ENCODE assay signal across 9 cellular contexts in the genomic region with DNA sequence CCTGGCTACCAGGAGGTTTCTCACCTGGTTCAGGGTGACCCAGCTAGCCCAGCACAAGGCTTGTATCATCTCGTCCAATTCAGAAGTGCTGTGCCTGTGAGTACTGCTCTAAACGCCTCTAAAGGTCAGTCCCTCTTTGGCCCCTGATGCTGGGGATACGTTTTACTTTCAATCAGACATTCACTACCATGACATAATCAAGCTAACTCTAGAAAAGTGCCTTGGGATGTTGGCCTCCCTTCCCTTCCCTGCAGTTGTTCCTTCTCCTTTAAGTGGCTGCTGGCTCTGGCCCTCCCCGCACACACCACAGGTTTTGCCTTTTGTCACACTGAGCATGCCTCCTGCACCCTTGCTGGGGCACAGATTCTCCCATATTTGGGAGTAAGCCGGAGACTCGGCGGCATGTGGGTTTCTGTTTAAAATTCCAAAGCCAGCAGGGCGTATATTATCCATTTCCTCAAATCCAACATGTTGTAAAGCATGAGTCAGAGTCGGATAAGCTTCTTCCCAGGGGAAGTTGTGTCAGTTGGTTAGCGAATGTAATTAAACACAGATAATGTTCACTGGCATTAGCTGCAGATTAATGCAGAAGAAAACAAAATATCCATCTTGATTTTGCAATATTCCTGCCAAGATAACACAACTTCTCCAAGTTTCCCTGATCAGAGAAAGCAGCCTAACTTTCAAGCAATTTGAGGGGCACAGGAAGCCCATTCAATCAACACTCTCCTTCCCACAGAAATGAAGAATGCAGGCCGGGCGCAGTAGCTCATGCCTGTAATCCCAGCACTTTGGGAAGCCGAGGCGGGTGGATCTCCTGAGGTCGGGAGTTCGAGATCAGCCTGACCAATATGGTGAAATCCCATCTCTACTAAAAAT. TPM values are rescaled to one million over a fixed set of nuclear protein-coding genes. Genes with fewer than 3 reads are reported as not detected.
A peak's percentile ranks its signal among the peaks of the same experiment; 100 is the strongest.
DNase-seq lines count a peak whose midpoint lies in the region; ATAC-seq, FAIRE-seq and TF ChIP-seq lines count a peak whose summit lies in the region.
"Had no signal": no experiment of that assay in that cellular context is flagged by ENCODE, and none has a peak within 500 bp of the region (broad histone marks: within the 10 kb centered on the region; RNA-seq: fewer than 3 reads in every experiment).

No MANE protein-coding gene starts in this region.

- H3K36me3 Mint-ChIP-seq in WTC11, result no peaks in the 10 kb centered on the region
- no peaks in the 10 kb centered on the region for H3K36me3 Mint-ChIP-seq in CD8-positive, alpha-beta memory T cell
- no peaks in the 10 kb centered on the region for H3K36me3 Mint-ChIP-seq in CD4-positive, alpha-beta memory T cell

- no peak overlapping the region for H3K4me3 ChIP-seq in cardiac muscle cell
- no peak overlapping the region for H3K4me3 ChIP-seq in CD8-positive, alpha-beta memory T cell (ENCODE audit: low read length)
- no peak overlapping the region for H3K4me3 ChIP-seq in CD4-positive, alpha-beta memory T cell (ENCODE audit: low read length in 2 of 2)

- no peaks in the 10 kb centered on the region for H3K27me3 Mint-ChIP-seq in WTC11 (ENCODE audit: low read depth)
- no peaks in the 10 kb centered on the region for H3K27me3 Mint-ChIP-seq in CD8-positive, alpha-beta memory T cell
- no peaks in the 10 kb centered on the region for H3K27me3 Mint-ChIP-seq in CD4-positive, alpha-beta memory T cell

- H3K4me1 ChIP-seq in cardiac muscle cell (ENCODE audit: low read depth), result peaks cover 26% of the 10 kb centered on the region
- H3K4me1 ChIP-seq in CD8-positive, alpha-beta memory T cell (ENCODE audit: insufficient read depth, low read length), result peaks cover 12% of the 10 kb centered on the region
- peaks cover 4% of the 10 kb centered on the region for H3K4me1 ChIP-seq in CD4-positive, alpha-beta memory T cell (ENCODE audit: insufficient read depth, low read length)

- POLR2A ChIA-PET in WTC11 (lab: Charles Lee), result interaction anchor here (0.6 to 6.8 kb wide), 8 partner anchors 10 to 62 kb away, joined by 3 to 140 read pairs (median 5); partner anchors contain the start of gene VCL
- POLR2A ChIA-PET in CD8-positive, alpha-beta memory T cell (lab: Charles Lee), result no interaction called here
- POLR2A ChIA-PET in CD4-positive, alpha-beta memory T cell (lab: Charles Lee; ENCODE audit: partially characterized antibody), result interaction anchor here (0.8 to 4.2 kb wide), 2 partner anchors 9 to 26 kb away, joined by 3 to 18 read pairs; no protein-coding TSS in a partner anchor

- H3K9me3 ChIP-seq in cardiac muscle cell (ENCODE audit: low read depth), result no peaks in the 10 kb centered on the region
- H3K9me3 ChIP-seq in CD8-positive, alpha-beta memory T cell (ENCODE audit: low read length), result no peaks in the 10 kb centered on the region
- no peaks in the 10 kb centered on the region for H3K9me3 ChIP-seq in CD4-positive, alpha-beta memory T cell (ENCODE audit: control insufficient read depth in 1 of 2, low read length in 2 of 2)

- intact Hi-C loops in CD4-positive, alpha-beta memory T cell (cut with micrococcal nuclease), result no loop called here

- no peak for TF ChIP-seq CTCF in WTC11 (IDR thresholded peaks at IDR 0.05)
- TF ChIP-seq CTCF in cardiac muscle cell (IDR thresholded peaks at IDR 0.05; ENCODE audit: low read depth, low read length), result no peak

- H3K4me1 Mint-ChIP-seq in WTC11, result peaks cover 69% of the 10 kb centered on the region
- peaks cover 19 to 29% (median 22%) of the 10 kb centered on the region in 3 donors for H3K4me1 Mint-ChIP-seq in CD8-positive, alpha-beta memory T cell
- H3K4me1 Mint-ChIP-seq in CD4-positive, alpha-beta memory T cell, result peaks cover 3 to 17% (median 12%) of the 10 kb centered on the region in 4 donors

- CTCF ChIA-PET in WTC11 (lab: Charles Lee), result interaction anchor here (0.8 to 5.3 kb wide), 10 partner anchors 9 to 80 kb away, joined by 3 to 33 read pairs (median 5); partner anchors contain the start of gene VCL
- CTCF ChIA-PET in CD8-positive, alpha-beta memory T cell (lab: Charles Lee), result interaction anchor here (1.5 to 2.9 kb wide), 2 partner anchors 9 to 86 kb away, joined by 4 to 10 read pairs; no protein-coding TSS in a partner anchor
- CTCF ChIA-PET in CD4-positive, alpha-beta memory T cell (lab: Charles Lee; ENCODE audit: partially characterized antibody), result interaction anchor here (0.9 to 2.1 kb wide), 3 partner anchors 9 to 80 kb away, joined by 3 to 8 read pairs (median 6); no protein-coding TSS in a partner anchor

- peak overlapping the region; percentile 100 for H3K27ac ChIP-seq in cardiac muscle cell
- no peak overlapping the region for H3K27ac ChIP-seq in CD8-positive, alpha-beta memory T cell (ENCODE audit: low read depth, low read length)
- no peak overlapping the region for H3K27ac ChIP-seq in CD4-positive, alpha-beta memory T cell (ENCODE audit: low read depth, low read length)
- H3K27ac ChIP-seq: VCaP had no signal

- DNase-seq in HTR-8/SVneo (ENCODE audit: insufficient read length, low spot score) (peak; percentile 72), WTC11 (ENCODE audit: low spot score) (peak; percentile 86), cardiac muscle cell (ENCODE audit: low read depth in 1 of 2, low spot score in 1 of 2) (peak; percentile 94 to 99), pons (ENCODE audit: low spot score) (peak; percentile 45), GM19240 (ENCODE audit: insufficient read length, low spot score) (no peak), activated T-cell treated with anti-CD3 and anti-CD28 coated beads for 4 hours (no peak)
- no peak for DNase-seq in CD8-positive, alpha-beta memory T cell
- no peak for DNase-seq in CD4-positive, alpha-beta memory T cell

- peak; percentile 51 for FAIRE-seq in HTR-8/SVneo (lab: Jason Lieb, UNC)

- H3K36me3 ChIP-seq in cardiac muscle cell, result no peaks in the 10 kb centered on the region
- H3K36me3 ChIP-seq in CD8-positive, alpha-beta memory T cell (ENCODE audit: insufficient read depth, low read length), result no peaks in the 10 kb centered on the region
- H3K36me3 ChIP-seq in CD4-positive, alpha-beta memory T cell (ENCODE audit: insufficient read depth, low read length), result no peaks in the 10 kb centered on the region

- H3K27me3 ChIP-seq in cardiac muscle cell, result no peaks in the 10 kb centered on the region
- H3K27me3 ChIP-seq in CD8-positive, alpha-beta memory T cell (ENCODE audit: insufficient read depth, low read length, poor library complexity, severe bottlenecking), result no peaks in the 10 kb centered on the region
- H3K27me3 ChIP-seq in CD4-positive, alpha-beta memory T cell (ENCODE audit: insufficient read depth, low read length), result no peaks in the 10 kb centered on the region

- peak overlapping the region; percentile 100 for H3K27ac Mint-ChIP-seq in WTC11
- no peak overlapping the region for H3K27ac Mint-ChIP-seq in CD8-positive, alpha-beta memory T cell
- H3K27ac Mint-ChIP-seq in CD4-positive, alpha-beta memory T cell, result no peak overlapping the region

- peak; percentile 87 for ATAC-seq in WTC11

- peak overlapping the region; percentile 59 for H3K4me3 Mint-ChIP-seq in WTC11
- H3K4me3 Mint-ChIP-seq in CD8-positive, alpha-beta memory T cell, result peak overlapping the region in 1 of 7 donors; percentile 13
- H3K4me3 Mint-ChIP-seq in CD4-positive, alpha-beta memory T cell, result no peak overlapping the region

- no peaks in the 10 kb centered on the region for H3K9me3 Mint-ChIP-seq in WTC11
- no peaks in the 10 kb centered on the region for H3K9me3 Mint-ChIP-seq in CD8-positive, alpha-beta memory T cell
- no peaks in the 10 kb centered on the region for H3K9me3 Mint-ChIP-seq in CD4-positive, alpha-beta memory T cell

TF ChIP-seq in WTC11, 78 proteins besides CTCF, POLR2A, EP300 and RAD21 (continues in another document):
- TF ChIP-seq, protein P1, sequence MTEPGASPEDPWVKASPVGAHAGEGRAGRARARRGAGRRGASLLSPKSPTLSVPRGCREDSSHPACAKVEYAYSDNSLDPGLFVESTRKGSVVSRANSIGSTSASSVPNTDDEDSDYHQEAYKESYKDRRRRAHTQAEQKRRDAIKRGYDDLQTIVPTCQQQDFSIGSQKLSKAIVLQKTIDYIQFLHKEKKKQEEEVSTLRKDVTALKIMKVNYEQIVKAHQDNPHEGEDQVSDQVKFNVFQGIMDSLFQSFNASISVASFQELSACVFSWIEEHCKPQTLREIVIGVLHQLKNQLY (CRISPR knock-in tag; IDR thresholded peaks at IDR 0.05), result no peak
- no peak for TF ChIP-seq FOXP1 (CRISPR knock-in tag; IDR thresholded peaks at IDR 0.05; ENCODE audit: borderline replicate concordance)
- TF ChIP-seq ETV6 (CRISPR knock-in tag; IDR thresholded peaks at IDR 0.05), result 0 out of 2 replicates have a peak, but pooled peaks have one; percentile 73

RNA-seq across cellular contexts. Expression of gene VCL, which starts 31.8 kb away (rescaled TPM):
- total RNA-seq in WTC11 (2021) (225 to 236 TPM (median 234 TPM) in 3 replicates), cardiac muscle cell (130 and 167 TPM in 2 replicates)
- polyA plus RNA-seq in cardiac muscle cell, result 118 and 162 TPM in 2 replicates
- total RNA-seq in CD8-positive, alpha-beta memory T cell, result 10 to 100 TPM; 30.6 to 31.2 TPM
- polyA plus RNA-seq in CD8-positive, alpha-beta memory T cell, result 43.7 TPM
- 10 to 100 TPM; 29.6 TPM for total RNA-seq in CD4-positive, alpha-beta memory T cell
- polyA plus RNA-seq in CD4-positive, alpha-beta memory T cell, result 10 to 100 TPM; 48.2 to 60.3 TPM

RNA-seq across cellular contexts. Expression of gene PLAU, which starts 55.2 kb away (rescaled TPM):
- 15.0 to 18.0 TPM (median 16.2 TPM) in 3 replicates for total RNA-seq in WTC11 (2021)
- 3.8 and 5.4 TPM in 2 replicates for total RNA-seq in cardiac muscle cell
- polyA plus RNA-seq in cardiac muscle cell, result 4.0 and 4.1 TPM in 2 replicates
- total RNA-seq in CD8-positive, alpha-beta memory T cell, result 1 to 10 TPM; 1.2 to 1.6 TPM
- not detected for polyA plus RNA-seq in CD8-positive, alpha-beta memory T cell
- total RNA-seq in CD4-positive, alpha-beta memory T cell, result under 1 TPM; 0.64 to 0.91 TPM
- not detected for polyA plus RNA-seq in CD4-positive, alpha-beta memory T cell

Comparison
In these comparisons a context has a peak if more than half of its experiments do, and no peak if none do; other contexts are left out.
1. DNase-seq: peak in HTR-8/SVneo (single experiment), WTC11 (single experiment), cardiac muscle cell (2 of 2) and pons (single experiment); none in CD8-positive, alpha-beta memory T cell (0 of 5), GM19240 (single experiment), CD4-positive, alpha-beta memory T cell (0 of 5) and activated T-cell treated with anti-CD3 and anti-CD28 coated beads for 4 hours (single experiment).